8 cellular contexts compared by ENCODE assay signal in the genomic region with DNA sequence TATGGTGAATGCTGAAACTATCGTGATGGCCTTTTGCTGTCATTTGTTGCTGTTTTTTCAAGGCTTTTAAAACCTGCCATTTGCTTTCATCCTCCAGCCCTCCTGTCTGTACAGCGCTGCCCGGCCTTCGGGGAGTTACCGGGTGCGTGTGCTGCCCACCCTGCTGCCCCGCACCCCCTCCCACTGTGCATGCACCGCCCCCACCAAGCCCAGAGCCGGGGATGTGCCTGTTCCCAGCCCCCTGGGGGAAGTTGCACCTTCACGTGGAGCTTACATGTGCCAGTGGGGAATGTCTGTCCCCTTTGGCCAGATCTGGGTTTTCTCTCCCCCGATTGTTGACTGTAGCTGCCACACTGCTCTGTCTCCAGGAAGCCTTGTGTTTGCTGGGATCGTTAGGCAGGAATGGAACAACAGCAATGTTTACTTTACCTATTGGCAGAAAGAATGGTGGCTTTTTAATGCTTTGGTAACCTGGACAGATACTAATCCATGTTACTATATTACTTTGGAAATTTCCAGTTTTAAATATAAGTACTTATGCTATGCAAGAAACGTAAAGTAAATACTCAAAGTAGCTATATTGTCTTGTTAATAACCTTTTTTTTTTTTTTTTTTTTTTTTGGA.
DNase-seq lines count a peak whose midpoint lies in the region; TF ChIP-seq lines count a peak whose summit lies in the region.

No MANE protein-coding gene starts in this region.

- H3K27me3 Mint-ChIP-seq in nephron progenitor cell (ENCODE audit: low read depth, poor library complexity): no peaks in the 10 kb centered on the region

- H3K4me3 Mint-ChIP-seq in nephron progenitor cell: peak overlapping the region; percentile 51

- no peaks in the 10 kb centered on the region for H3K9me3 Mint-ChIP-seq in nephron progenitor cell

- H3K4me3 ChIP-seq in fibroblast of villous mesenchyme (ENCODE audit: low read depth, low read length) (peak overlapping the region; percentile 8), foreskin fibroblast (ENCODE audit: low read depth in 1 of 2, low read length in 2 of 2) (no peak overlapping the region)

- DNase-seq in COR-L47 (lab: John Stamatoyannopoulos, UW) (peak; percentile 27), NCI-H2196 treated with DMSO at 0.1 percent for 48 hours (lab: John Stamatoyannopoulos, UW; ENCODE audit: unreplicated experiment) (peak; percentile 60), fibroblast of villous mesenchyme (ENCODE audit: low read depth) (peak; percentile 60), nephron progenitor cell (no peak), foreskin fibroblast (no peak), GOT3 (lab: John Stamatoyannopoulos, UW) (no peak), SK-N-DZ (ENCODE audit: low spot score) (no peak), Ammon's horn (ENCODE audit: low spot score) (no peak)

- peaks cover 11% of the 10 kb centered on the region for H3K36me3 Mint-ChIP-seq in nephron progenitor cell (ENCODE audit: low read depth)

- H3K27ac Mint-ChIP-seq in nephron progenitor cell: no peak overlapping the region

- no peak for TF ChIP-seq CTCF in fibroblast of villous mesenchyme (IDR thresholded peaks at IDR 0.05; ENCODE audit: insufficient read depth, low read depth, low read length)
- TF ChIP-seq CTCF in nephron progenitor cell (IDR thresholded peaks at IDR 0.05): no peak
- TF ChIP-seq CTCF in foreskin fibroblast (IDR thresholded peaks at IDR 0.05; ENCODE audit: low read depth, low read length): no peak

- peaks cover 88% of the 10 kb centered on the region for H3K4me1 Mint-ChIP-seq in nephron progenitor cell

Comparison
In these comparisons a context has a peak if more than half of its experiments do, and no peak if none do; other contexts are left out.
1. DNase-seq: peak in COR-L47 (single experiment), NCI-H2196 treated with DMSO at 0.1 percent for 48 hours (single experiment) and fibroblast of villous mesenchyme (single experiment); none in nephron progenitor cell (single experiment), foreskin fibroblast (0 of 2), GOT3 (single experiment), SK-N-DZ (single experiment) and Ammon's horn (single experiment).